33 cellular contexts compared by ENCODE assay signal in genomic region chr5:116896001-116896400, GRCh38.
"Had no signal": no experiment of that assay in that cellular context is flagged by ENCODE, and none has a peak within 500 bp of the region (broad histone marks: within the 10 kb centered on the region; RNA-seq: fewer than 3 reads in every experiment).

No MANE protein-coding gene starts in this region.

- DNase-seq: Karpas-422, Kasumi-1, MG63, MM.1S, MV-4-11, NCI-H1048, NCI-H1092, NCI-H1092 treated with DMSO at 0.1 percent for 48 hours, NCI-H1105, NCI-H1105 treated with DMSO at 0.1 percent for 48 hours, NCI-H1417, NCI-H1417 treated with DMSO at 0.1 percent for 48 hours, NCI-H1436, NCI-H1436 treated with DMSO at 0.1 percent for 48 hours, NCI-H146, NCI-H1694, NCI-H1694 treated with DMSO at 0.1 percent for 48 hours, NCI-H187, NCI-H187 treated with DMSO at 0.1 percent for 48 hours, NCI-H1930, NCI-H2029, NCI-H2029 treated with DMSO at 0.1 percent for 48 hours, NCI-H2081, NCI-H2081 treated with DMSO at 0.1 percent for 48 hours, NCI-H2107, NCI-H2171, NCI-H2171 treated with DMSO at 0.1 percent for 48 hours, NCI-H2227 treated with DMSO at 0.1 percent for 48 hours, NCI-H226, NCI-H345, NCI-H446, NCI-H446 treated with DMSO at 0.1 percent for 48 hours, NCI-H510A had no signal
